8 cellular contexts compared by ENCODE assay signal in genomic region chr2:42513252-42513918, GRCh38. TPM values are rescaled to one million over a fixed set of nuclear protein-coding genes. Genes with fewer than 3 reads are reported as not detected.
DNase-seq lines count a peak whose midpoint lies in the region; ATAC-seq and TF ChIP-seq lines count a peak whose summit lies in the region.

No MANE protein-coding gene starts in this region.

- POLR2A ChIA-PET in MCF 10A (lab: Yijun Ruan, JAX) = interaction anchor here (0.6 kb wide), 1 partner anchor 10 kb away, joined by 3 read pairs; no protein-coding TSS in a partner anchor

- intact Hi-C loops in activated CD4-positive, alpha-beta T cell treated with anti-CD3 and anti-CD28 coated beads, Interleukin-2, amount 10 ng/mL, durations not matched to agents 24 days and 14 days (cut with micrococcal nuclease) = loop anchor here (1.0 kb wide), 1 partner anchor 150 kb away; no protein-coding TSS in a partner anchor
- intact Hi-C loops in MCF 10A (cut with micrococcal nuclease) = loop anchor here (1.0 kb wide), 2 partner anchors 18 to 150 kb away; no protein-coding TSS in a partner anchor

- TF ChIP-seq CTCF in MCF 10A (IDR thresholded peaks at IDR 0.05; ENCODE audit: unreplicated experiment) = peak; percentile 64

- no peaks in the 10 kb centered on the region for H3K9me3 Mint-ChIP-seq in activated CD4-positive, alpha-beta T cell treated with anti-CD3 and anti-CD28 coated beads, Interleukin-2, amount 10 ng/mL, durations not matched to agents 24 days and 14 days
- H3K9me3 Mint-ChIP-seq in MCF 10A (ENCODE audit: unreplicated experiment) = no peaks in the 10 kb centered on the region
- H3K9me3 Mint-ChIP-seq in T-helper 2 cell treated with Interferon-gamma antibody and Interleukin-4, amounts not matched to agents 5 μg/mL and 100 μg/mL, for 36 hours = no peaks in the 10 kb centered on the region

- peak; percentile 75 for DNase-seq in activated CD4-positive, alpha-beta T cell treated with anti-CD3 and anti-CD28 coated beads, Interleukin-2, amount 10 ng/mL, durations not matched to agents 24 days and 14 days
- no peak for DNase-seq in activated CD4-positive, alpha-beta T cell treated with anti-CD3 and anti-CD28 coated beads, Interleukin-2, amount 50 U/mL, for 1 hour
- DNase-seq in NCI-H1694 (lab: John Stamatoyannopoulos, UW) (peak; percentile 70), MCF 10A (ENCODE audit: unreplicated experiment) (peak; percentile 80), left kidney (ENCODE audit: low read depth, low spot score) (peak; percentile 61), NCI-H345 (lab: John Stamatoyannopoulos, UW) (no peak)
- no peak for DNase-seq in T-helper 2 cell treated with Interferon-gamma antibody and Interleukin-4, amounts not matched to agents 5 μg/mL and 100 μg/mL, for 36 hours (ENCODE audit: low spot score)

- no peak overlapping the region for H3K4me3 Mint-ChIP-seq in activated CD4-positive, alpha-beta T cell treated with anti-CD3 and anti-CD28 coated beads, Interleukin-2, amount 10 ng/mL, durations not matched to agents 24 days and 14 days
- H3K4me3 Mint-ChIP-seq in MCF 10A (ENCODE audit: unreplicated experiment) = no peak overlapping the region
- H3K4me3 Mint-ChIP-seq in T-helper 2 cell treated with Interferon-gamma antibody and Interleukin-4, amounts not matched to agents 5 μg/mL and 100 μg/mL, for 36 hours = no peak overlapping the region

- BruUV-seq in MCF 10A (replicated peaks; lab: Mats Ljungman, UMichigan) = no TSS peak

- H3K27ac Mint-ChIP-seq in activated CD4-positive, alpha-beta T cell treated with anti-CD3 and anti-CD28 coated beads, Interleukin-2, amount 10 ng/mL, durations not matched to agents 24 days and 14 days = no peak overlapping the region
- H3K27ac Mint-ChIP-seq in MCF 10A (ENCODE audit: low read depth, unreplicated experiment) = no peak overlapping the region
- H3K27ac Mint-ChIP-seq in T-helper 2 cell treated with Interferon-gamma antibody and Interleukin-4, amounts not matched to agents 5 μg/mL and 100 μg/mL, for 36 hours = no peak overlapping the region

- ATAC-seq in HG03442 (IDR thresholded peaks at IDR 0.05; ENCODE audit: unreplicated experiment) = no peak

- CTCF ChIA-PET in MCF 10A (lab: Yijun Ruan, JAX) = interaction anchor here (0.6 to 5.0 kb wide), 5 partner anchors 10 to 150 kb away, joined by 3 to 17 read pairs (median 6); no protein-coding TSS in a partner anchor

- peaks cover 10% of the 10 kb centered on the region for H3K4me1 Mint-ChIP-seq in activated CD4-positive, alpha-beta T cell treated with anti-CD3 and anti-CD28 coated beads, Interleukin-2, amount 10 ng/mL, durations not matched to agents 24 days and 14 days
- peaks cover 7% of the 10 kb centered on the region for H3K4me1 Mint-ChIP-seq in MCF 10A (ENCODE audit: insufficient read depth, unreplicated experiment)
- H3K4me1 Mint-ChIP-seq in T-helper 2 cell treated with Interferon-gamma antibody and Interleukin-4, amounts not matched to agents 5 μg/mL and 100 μg/mL, for 36 hours (ENCODE audit: low read depth) = peaks cover 8% of the 10 kb centered on the region

- H3K27me3 Mint-ChIP-seq in activated CD4-positive, alpha-beta T cell treated with anti-CD3 and anti-CD28 coated beads, Interleukin-2, amount 10 ng/mL, durations not matched to agents 24 days and 14 days = no peaks in the 10 kb centered on the region
- H3K27me3 Mint-ChIP-seq in MCF 10A (ENCODE audit: insufficient read depth, unreplicated experiment) = no peaks in the 10 kb centered on the region
- no peaks in the 10 kb centered on the region for H3K27me3 Mint-ChIP-seq in T-helper 2 cell treated with Interferon-gamma antibody and Interleukin-4, amounts not matched to agents 5 μg/mL and 100 μg/mL, for 36 hours (ENCODE audit: low read depth)

- H3K36me3 Mint-ChIP-seq in activated CD4-positive, alpha-beta T cell treated with anti-CD3 and anti-CD28 coated beads, Interleukin-2, amount 10 ng/mL, durations not matched to agents 24 days and 14 days (ENCODE audit: low read depth) = no peaks in the 10 kb centered on the region
- no peaks in the 10 kb centered on the region for H3K36me3 Mint-ChIP-seq in MCF 10A (ENCODE audit: insufficient read depth, unreplicated experiment)
- no peaks in the 10 kb centered on the region for H3K36me3 Mint-ChIP-seq in T-helper 2 cell treated with Interferon-gamma antibody and Interleukin-4, amounts not matched to agents 5 μg/mL and 100 μg/mL, for 36 hours (ENCODE audit: low read depth)

RNA-seq across cellular contexts. Expression of gene KCNG3, which starts 19.6 kb away (rescaled TPM):
- total RNA-seq in activated CD4-positive, alpha-beta T cell treated with anti-CD3 and anti-CD28 coated beads, Interleukin-2, amount 10 ng/mL, durations not matched to agents 24 days and 14 days = 0.12 and 0.26 TPM in 2 replicates
- total RNA-seq in MCF 10A (2022) = not detected in 2 replicates

RNA-seq across cellular contexts. Expression of gene MTA3, which starts 55.0 kb away (rescaled TPM):
- 31.7 and 36.6 TPM in 2 replicates for total RNA-seq in activated CD4-positive, alpha-beta T cell treated with anti-CD3 and anti-CD28 coated beads, Interleukin-2, amount 10 ng/mL, durations not matched to agents 24 days and 14 days
- total RNA-seq in MCF 10A (2022) = 41.4 and 43.8 TPM in 2 replicates

Comparison
In these comparisons a context has a peak if more than half of its experiments do, and no peak if none do; other contexts are left out.
1. DNase-seq: peak in activated CD4-positive, alpha-beta T cell treated with anti-CD3 and anti-CD28 coated beads, Interleukin-2, amount 10 ng/mL, durations not matched to agents 24 days and 14 days (single experiment), NCI-H1694 (single experiment), MCF 10A (single experiment) and left kidney (single experiment); none in activated CD4-positive, alpha-beta T cell treated with anti-CD3 and anti-CD28 coated beads, Interleukin-2, amount 50 U/mL, for 1 hour (single experiment), T-helper 2 cell treated with Interferon-gamma antibody and Interleukin-4, amounts not matched to agents 5 μg/mL and 100 μg/mL, for 36 hours (single experiment) and NCI-H345 (single experiment).